26 cellular contexts compared by ENCODE assay signal in genomic region chr15:85910796-85911195, GRCh38.
DNase-seq lines count a peak whose midpoint lies in the region; ATAC-seq, FAIRE-seq and TF ChIP-seq lines count a peak whose summit lies in the region.
"Had no signal": no experiment of that assay in that cellular context is flagged by ENCODE, and none has a peak within 500 bp of the region (broad histone marks: within the 10 kb centered on the region; RNA-seq: fewer than 3 reads in every experiment).

No MANE protein-coding gene starts in this region.

- H3K9me3 Mint-ChIP-seq in activated CD4-positive, alpha-beta T cell treated with anti-CD3 and anti-CD28 coated beads, Interleukin-2, amount 10 ng/mL, durations not matched to agents 7 days and 5 days = no peaks in the 10 kb centered on the region
- H3K9me3 Mint-ChIP-seq: activated T-cell treated with anti-CD3 and anti-CD28 coated beads, Interleukin-2, amount 50 U/mL, for 24 hours; nephron; stimulated activated memory B cell treated with anti-CD40 and anti-IgM and Interleukin-4, amounts not matched to agents 10 μg/mL and 1 μg/mL and 100 μg/mL, for 72 hours had no signal

- DNase-seq in NCI-H1048 (lab: John Stamatoyannopoulos, UW) = peak; percentile 50
- peak; percentile 33 for DNase-seq in WERI-Rb-1
- DNase-seq in epithelial cell of esophagus (ENCODE audit: low read depth) = peak; percentile 32
- DNase-seq in sciatic nerve (ENCODE audit: low spot score) = no peak
- DNase-seq in activated CD4-positive, alpha-beta T cell treated with anti-CD3 and anti-CD28 coated beads, Interleukin-2, amount 10 ng/mL, durations not matched to agents 7 days and 5 days = no peak
- no peak for DNase-seq in urothelium cell line (ENCODE audit: low spot score)
- DNase-seq: activated CD4-positive, alpha-beta T cell treated with anti-CD3 and anti-CD28 coated beads for 4 hours; activated gamma-delta T cell; activated T-cell treated with anti-CD3 and anti-CD28 coated beads, Interleukin-2, amount 50 U/mL, for 24 hours; CD4-positive, CD25-positive, alpha-beta regulatory T cell; glutamatergic neuron; NCI-H1092 treated with DMSO at 0.1 percent for 48 hours; NCI-H187 treated with DMSO at 0.1 percent for 48 hours; SK-N-SH; stimulated activated CD4-positive, alpha-beta T cell treated with anti-CD3 and anti-CD28 coated beads, Interleukin-4, amount 100 ng/mL, for 24 hours; T-helper 17 cell; upper lobe of right lung had no signal

- H3K27ac Mint-ChIP-seq in activated CD4-positive, alpha-beta T cell treated with anti-CD3 and anti-CD28 coated beads, Interleukin-2, amount 10 ng/mL, durations not matched to agents 7 days and 5 days = no peak overlapping the region
- H3K27ac Mint-ChIP-seq: activated T-cell treated with anti-CD3 and anti-CD28 coated beads, Interleukin-2, amount 50 U/mL, for 24 hours; CD4-positive, CD25-positive, alpha-beta regulatory T cell; nephron; stimulated activated memory B cell treated with anti-CD40 and anti-IgM and Interleukin-4, amounts not matched to agents 10 μg/mL and 1 μg/mL and 100 μg/mL, for 72 hours; T-helper 17 cell had no signal

- peaks cover 3% of the 10 kb centered on the region for H3K27me3 Mint-ChIP-seq in activated CD4-positive, alpha-beta T cell treated with anti-CD3 and anti-CD28 coated beads, Interleukin-2, amount 10 ng/mL, durations not matched to agents 7 days and 5 days

- TF ChIP-seq CTCF in WERI-Rb-1 (IDR thresholded peaks at IDR 0.05; ENCODE audit: low read depth, low read length) (no peak), epithelial cell of esophagus (IDR thresholded peaks at IDR 0.05; ENCODE audit: insufficient read depth, low read depth, low read length, missing control alignments) (no peak)

- H3K27ac ChIP-seq in WERI-Rb-1 = peak overlapping the region; percentile 52
- H3K27ac ChIP-seq: parathyroid adenoma, right atrium auricular region, RWPE1, suprapubic skin, upper lobe of right lung had no signal

- H3K4me1 Mint-ChIP-seq in activated CD4-positive, alpha-beta T cell treated with anti-CD3 and anti-CD28 coated beads, Interleukin-2, amount 10 ng/mL, durations not matched to agents 7 days and 5 days = no peaks in the 10 kb centered on the region
- H3K4me1 Mint-ChIP-seq: stimulated activated memory B cell treated with anti-CD40 and anti-IgM and Interleukin-4, amounts not matched to agents 10 μg/mL and 1 μg/mL and 100 μg/mL, for 72 hours had no signal

- no peaks in the 10 kb centered on the region for H3K27me3 ChIP-seq in WERI-Rb-1 (ENCODE audit: insufficient read depth, low read depth, severe bottlenecking)
- H3K27me3 ChIP-seq: right atrium auricular region, suprapubic skin had no signal

- H3K9me3 ChIP-seq in WERI-Rb-1 (ENCODE audit: severe bottlenecking) = peaks cover 3% of the 10 kb centered on the region
- H3K9me3 ChIP-seq: right atrium auricular region, SK-N-SH, suprapubic skin, upper lobe of right lung had no signal

- no peak overlapping the region for H3K4me3 Mint-ChIP-seq in activated CD4-positive, alpha-beta T cell treated with anti-CD3 and anti-CD28 coated beads, Interleukin-2, amount 10 ng/mL, durations not matched to agents 7 days and 5 days
- H3K4me3 Mint-ChIP-seq: activated T-cell treated with anti-CD3 and anti-CD28 coated beads, Interleukin-2, amount 50 U/mL, for 24 hours; CD4-positive, CD25-positive, alpha-beta regulatory T cell; nephron; stimulated activated memory B cell treated with anti-CD40 and anti-IgM and Interleukin-4, amounts not matched to agents 10 μg/mL and 1 μg/mL and 100 μg/mL, for 72 hours; T-helper 17 cell had no signal

- POLR2A ChIA-PET in activated CD4-positive, alpha-beta T cell treated with anti-CD3 and anti-CD28 coated beads, Interleukin-2, amount 10 ng/mL, durations not matched to agents 7 days and 5 days (lab: Charles Lee) = no interaction called here

- no peak for FAIRE-seq in urothelium cell line (lab: Jason Lieb, UNC)
- FAIRE-seq: endothelial cell of umbilical vein, keratinocyte had no signal

- no peak overlapping the region for H3K4me3 ChIP-seq in WERI-Rb-1 (ENCODE audit: low read depth, low read length)
- no peak overlapping the region for H3K4me3 ChIP-seq in epithelial cell of esophagus (ENCODE audit: low read length)
- H3K4me3 ChIP-seq: right atrium auricular region, suprapubic skin, upper lobe of right lung had no signal

- CTCF ChIA-PET in activated CD4-positive, alpha-beta T cell treated with anti-CD3 and anti-CD28 coated beads, Interleukin-2, amount 10 ng/mL, durations not matched to agents 7 days and 5 days (lab: Charles Lee) = interaction anchor here (0.6 kb wide), 2 partner anchors 32 to 484 kb away, joined by 3 read pairs; no protein-coding TSS in a partner anchor

- H3K36me3 ChIP-seq in WERI-Rb-1 = no peaks in the 10 kb centered on the region
- H3K36me3 ChIP-seq: right atrium auricular region, suprapubic skin, upper lobe of right lung had no signal

- intact Hi-C loops in sciatic nerve (cut with DNase I) = no loop called here

- ATAC-seq in sciatic nerve = peak; percentile 89
- no peak for ATAC-seq in HG03469 (IDR thresholded peaks at IDR 0.05; ENCODE audit: unreplicated experiment)
- ATAC-seq: stimulated activated memory B cell treated with anti-CD40 and anti-IgM and Interleukin-4, amounts not matched to agents 10 μg/mL and 1 μg/mL and 100 μg/mL, for 72 hours; T-helper 17 cell; upper lobe of right lung had no signal

- no peaks in the 10 kb centered on the region for H3K36me3 Mint-ChIP-seq in activated CD4-positive, alpha-beta T cell treated with anti-CD3 and anti-CD28 coated beads, Interleukin-2, amount 10 ng/mL, durations not matched to agents 7 days and 5 days (ENCODE audit: low read depth)
- H3K36me3 Mint-ChIP-seq: CD4-positive, CD25-positive, alpha-beta regulatory T cell; stimulated activated memory B cell treated with anti-CD40 and anti-IgM and Interleukin-4, amounts not matched to agents 10 μg/mL and 1 μg/mL and 100 μg/mL, for 72 hours had no signal

Comparison
In these comparisons a context has a peak if more than half of its experiments do, and no peak if none do; other contexts are left out.
1. DNase-seq: peak in NCI-H1048 (single experiment), WERI-Rb-1 (single experiment) and epithelial cell of esophagus (single experiment); none in sciatic nerve (single experiment), activated CD4-positive, alpha-beta T cell treated with anti-CD3 and anti-CD28 coated beads, Interleukin-2, amount 10 ng/mL, durations not matched to agents 7 days and 5 days (single experiment) and urothelium cell line (single experiment).